ENCODE assay signal across 14 cellular contexts in the genomic region with DNA sequence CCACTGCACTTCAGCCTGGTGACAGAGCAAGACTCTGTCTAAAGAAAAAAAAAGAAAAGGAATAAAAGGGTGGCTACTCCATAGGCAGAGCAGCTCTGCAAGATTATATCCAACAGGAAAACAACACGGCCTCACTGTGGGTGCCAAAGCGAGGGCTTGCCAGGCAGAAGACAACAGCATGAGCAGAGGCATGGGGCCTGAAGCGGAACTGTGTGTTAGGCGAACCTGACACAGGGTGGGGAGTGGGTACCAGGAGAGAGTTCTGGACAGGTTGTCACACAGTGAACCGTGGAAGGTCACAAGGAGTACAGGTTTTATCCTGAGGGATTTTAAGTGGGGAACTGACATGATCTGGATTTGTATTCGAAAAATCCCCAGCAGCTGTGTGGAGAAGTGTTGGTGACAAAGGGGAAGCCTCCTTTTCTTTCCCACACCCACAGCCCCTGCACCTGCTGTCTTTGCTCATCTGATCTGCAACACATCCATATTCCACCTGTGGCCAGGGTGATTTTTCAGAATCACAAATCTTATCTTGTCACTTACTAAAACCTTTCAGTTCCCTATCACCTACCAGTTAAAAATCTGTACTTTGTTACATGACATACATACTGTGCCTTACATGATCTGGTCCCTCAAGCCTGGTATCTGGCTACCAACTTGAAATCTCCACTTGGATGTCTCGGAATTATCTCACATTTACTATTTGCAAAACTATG. TPM values are rescaled to one million over a fixed set of nuclear protein-coding genes. Genes with fewer than 3 reads are reported as not detected.
DNase-seq lines count a peak whose midpoint lies in the region; ATAC-seq and TF ChIP-seq lines count a peak whose summit lies in the region.
"Had no signal": no experiment of that assay in that cellular context is flagged by ENCODE, and none has a peak within 500 bp of the region (broad histone marks: within the 10 kb centered on the region; RNA-seq: fewer than 3 reads in every experiment).

No MANE protein-coding gene starts in this region.

- peak overlapping the region; percentile 12; the same call in 1 of the 2 replicates for H3K4me3 ChIP-seq in OCI-LY3 (ENCODE audit: low read length)
- H3K4me3 ChIP-seq in vagina: no peak overlapping the region
- no peak overlapping the region for H3K4me3 ChIP-seq in brain microvascular endothelial cell (ENCODE audit: low read depth, low read length)
- H3K4me3 ChIP-seq: body of pancreas, dorsolateral prefrontal cortex had no signal

- no peak overlapping the region for H2AFZ ChIP-seq in OCI-LY3 (ENCODE audit: low read depth, low read length)

- no peaks in the 10 kb centered on the region for H3K9me3 ChIP-seq in OCI-LY3 (ENCODE audit: insufficient read depth, low read length)
- H3K9me3 ChIP-seq in vagina: no peaks in the 10 kb centered on the region
- H3K9me3 ChIP-seq: body of pancreas had no signal

- peak overlapping the region; percentile 62 for H3K4me2 ChIP-seq in OCI-LY3 (ENCODE audit: low read length)

- DNase-seq in GM13977 (ENCODE audit: low spot score) (peak; percentile 38), vagina (ENCODE audit: extremely low spot score in 2 of 2) (no peak), brain microvascular endothelial cell (no peak)
- DNase-seq in activated CD8-positive, alpha-beta memory T cell treated with anti-CD3 and anti-CD28 coated beads, Interleukin-2, amount 10 ng/mL, durations not matched to agents 7 days and 5 days: no peak
- no peak for DNase-seq in activated naive CD4-positive, alpha-beta T cell treated with anti-CD3 and anti-CD28 coated beads, Interleukin-2, amount 10 ng/mL, durations not matched to agents 7 days and 5 days
- DNase-seq: body of pancreas, dorsolateral prefrontal cortex, left colon, NCI-H748 treated with DMSO at 0.1 percent for 48 hours, posterior cingulate gyrus had no signal

- TF ChIP-seq CTCF in GM13977 (IDR thresholded peaks at IDR 0.05; ENCODE audit: extremely low read depth, insufficient read depth, missing control alignments) (no peak), OCI-LY3 (IDR thresholded peaks at IDR 0.05; ENCODE audit: low read depth, low read length) (no peak), vagina (IDR thresholded peaks at IDR 0.05) (no peak), brain microvascular endothelial cell (IDR thresholded peaks at IDR 0.05; ENCODE audit: low read depth, low read length, missing control alignments) (no peak)

- peak overlapping the region; percentile 78 for H3K9ac ChIP-seq in OCI-LY3 (ENCODE audit: low read length)

- in situ Hi-C loops in GM13977 (cut with MboI; ENCODE audit: low pct_unique_long_range_greater_than_20kb, low sequenced_read_pairs, unreplicated experiment) (no loop called here), brain microvascular endothelial cell (cut with HindIII; ENCODE audit: low pct_ligation_motif_present, low sequenced_read_pairs) (no loop called here)

- ATAC-seq in GM21360 (IDR thresholded peaks at IDR 0.05; ENCODE audit: unreplicated experiment): peak; percentile 64
- ATAC-seq in HG02884 (IDR thresholded peaks at IDR 0.05; ENCODE audit: unreplicated experiment): peak; percentile 54
- ATAC-seq in activated CD8-positive, alpha-beta memory T cell treated with anti-CD3 and anti-CD28 coated beads, Interleukin-2, amount 10 ng/mL, durations not matched to agents 7 days and 5 days: no peak
- ATAC-seq: body of pancreas, left colon had no signal

- peak overlapping the region; percentile 95 for H3K27ac ChIP-seq in OCI-LY3 (ENCODE audit: low read length)
- H3K27ac ChIP-seq in vagina: no peak overlapping the region
- H3K27ac ChIP-seq in brain microvascular endothelial cell: no peak overlapping the region
- H3K27ac ChIP-seq: body of pancreas, dorsolateral prefrontal cortex had no signal

- no peaks in the 10 kb centered on the region for H3K9me3 Mint-ChIP-seq in activated CD8-positive, alpha-beta memory T cell treated with anti-CD3 and anti-CD28 coated beads, Interleukin-2, amount 10 ng/mL, durations not matched to agents 7 days and 5 days (ENCODE audit: low read depth)
- no peaks in the 10 kb centered on the region for H3K9me3 Mint-ChIP-seq in activated naive CD4-positive, alpha-beta T cell treated with anti-CD3 and anti-CD28 coated beads, Interleukin-2, amount 10 ng/mL, durations not matched to agents 7 days and 5 days
- H3K9me3 Mint-ChIP-seq: T-helper 1 cell treated with Interleukin-12 subunit alpha and Interleukin-12 subunit beta and Interleukin-4 antibody, amounts not matched to agents 30 μg/mL and 1 μg/mL, for 36 hours had no signal

- H3K4me1 ChIP-seq in OCI-LY3 (ENCODE audit: low read length): peaks cover 94% of the 10 kb centered on the region
- H3K4me1 ChIP-seq in vagina: no peaks in the 10 kb centered on the region
- H3K4me1 ChIP-seq: body of pancreas had no signal

- no peak for TF ChIP-seq POLR2A in vagina (IDR thresholded peaks at IDR 0.05)

- H3K4me1 Mint-ChIP-seq in activated CD8-positive, alpha-beta memory T cell treated with anti-CD3 and anti-CD28 coated beads, Interleukin-2, amount 10 ng/mL, durations not matched to agents 7 days and 5 days: peaks cover 4% of the 10 kb centered on the region
- H3K4me1 Mint-ChIP-seq in activated naive CD4-positive, alpha-beta T cell treated with anti-CD3 and anti-CD28 coated beads, Interleukin-2, amount 10 ng/mL, durations not matched to agents 7 days and 5 days: peaks cover 6% of the 10 kb centered on the region

- CTCF ChIA-PET in activated CD8-positive, alpha-beta memory T cell treated with anti-CD3 and anti-CD28 coated beads, Interleukin-2, amount 10 ng/mL, durations not matched to agents 7 days and 5 days (lab: Charles Lee): no interaction called here
- CTCF ChIA-PET in activated naive CD4-positive, alpha-beta T cell treated with anti-CD3 and anti-CD28 coated beads, Interleukin-2, amount 10 ng/mL, durations not matched to agents 7 days and 5 days (lab: Charles Lee): no interaction called here

- no peaks in the 10 kb centered on the region for H3K27me3 Mint-ChIP-seq in activated CD8-positive, alpha-beta memory T cell treated with anti-CD3 and anti-CD28 coated beads, Interleukin-2, amount 10 ng/mL, durations not matched to agents 7 days and 5 days
- H3K27me3 Mint-ChIP-seq in activated naive CD4-positive, alpha-beta T cell treated with anti-CD3 and anti-CD28 coated beads, Interleukin-2, amount 10 ng/mL, durations not matched to agents 7 days and 5 days: peaks cover 4% of the 10 kb centered on the region

- intact Hi-C loops in vagina (cut with DNase I): no loop called here

- no peaks in the 10 kb centered on the region for H4K20me1 ChIP-seq in OCI-LY3 (ENCODE audit: insufficient read depth, low read length)

- no peak overlapping the region for H3K27ac Mint-ChIP-seq in activated CD8-positive, alpha-beta memory T cell treated with anti-CD3 and anti-CD28 coated beads, Interleukin-2, amount 10 ng/mL, durations not matched to agents 7 days and 5 days
- H3K27ac Mint-ChIP-seq in activated naive CD4-positive, alpha-beta T cell treated with anti-CD3 and anti-CD28 coated beads, Interleukin-2, amount 10 ng/mL, durations not matched to agents 7 days and 5 days: no peak overlapping the region
- H3K27ac Mint-ChIP-seq: T-helper 1 cell treated with Interleukin-12 subunit alpha and Interleukin-12 subunit beta and Interleukin-4 antibody, amounts not matched to agents 30 μg/mL and 1 μg/mL, for 36 hours had no signal

- H3K79me2 ChIP-seq in OCI-LY3 (ENCODE audit: low read length): peaks cover 69% of the 10 kb centered on the region

- no peaks in the 10 kb centered on the region for H3K36me3 Mint-ChIP-seq in activated CD8-positive, alpha-beta memory T cell treated with anti-CD3 and anti-CD28 coated beads, Interleukin-2, amount 10 ng/mL, durations not matched to agents 7 days and 5 days
- no peaks in the 10 kb centered on the region for H3K36me3 Mint-ChIP-seq in activated naive CD4-positive, alpha-beta T cell treated with anti-CD3 and anti-CD28 coated beads, Interleukin-2, amount 10 ng/mL, durations not matched to agents 7 days and 5 days

- H3K27me3 ChIP-seq in OCI-LY3 (ENCODE audit: low read depth, low read length) (no peaks in the 10 kb centered on the region), vagina (no peaks in the 10 kb centered on the region), brain microvascular endothelial cell (replicated peaks) (no peaks in the 10 kb centered on the region)
- H3K27me3 ChIP-seq: body of pancreas, dorsolateral prefrontal cortex had no signal

- peaks cover 17% of the 10 kb centered on the region for H3K36me3 ChIP-seq in OCI-LY3 (replicated peaks; ENCODE audit: low read depth, low read length)
- H3K36me3 ChIP-seq in vagina: no peaks in the 10 kb centered on the region
- no peaks in the 10 kb centered on the region for H3K36me3 ChIP-seq in brain microvascular endothelial cell (replicated peaks)

- H3K4me3 Mint-ChIP-seq in activated CD8-positive, alpha-beta memory T cell treated with anti-CD3 and anti-CD28 coated beads, Interleukin-2, amount 10 ng/mL, durations not matched to agents 7 days and 5 days: no peak overlapping the region
- no peak overlapping the region for H3K4me3 Mint-ChIP-seq in activated naive CD4-positive, alpha-beta T cell treated with anti-CD3 and anti-CD28 coated beads, Interleukin-2, amount 10 ng/mL, durations not matched to agents 7 days and 5 days
- H3K4me3 Mint-ChIP-seq: T-helper 1 cell treated with Interleukin-12 subunit alpha and Interleukin-12 subunit beta and Interleukin-4 antibody, amounts not matched to agents 30 μg/mL and 1 μg/mL, for 36 hours had no signal

RNA-seq across cellular contexts. Expression of gene ARHGAP17, which starts 23.2 kb away (rescaled TPM):
- total RNA-seq in vagina: 52.1 TPM
- 10 to 100 TPM; 69.4 to 80.8 TPM for total RNA-seq in activated CD8-positive, alpha-beta memory T cell treated with anti-CD3 and anti-CD28 coated beads, Interleukin-2, amount 10 ng/mL, durations not matched to agents 7 days and 5 days
